ENCODE assay signal across 24 cellular contexts in genomic region chrX:10591363-10592036, GRCh38. TPM values are rescaled to one million over a fixed set of nuclear protein-coding genes. Genes with fewer than 3 reads are reported as not detected.
"Had no signal": no experiment of that assay in that cellular context is flagged by ENCODE, and none has a peak within 500 bp of the region (broad histone marks: within the 10 kb centered on the region; RNA-seq: fewer than 3 reads in every experiment).

No MANE protein-coding gene starts in this region.

- H3K27me3 Mint-ChIP-seq: activated naive CD8-positive, alpha-beta T cell treated with anti-CD3 and anti-CD28 coated beads, Interleukin-2, amount 50 U/mL, for 24 hours had no signal

- H3K4me1 ChIP-seq: esophagus squamous epithelium, gastroesophageal sphincter, heart left ventricle, left lung, right lobe of liver had no signal

- H3K27ac Mint-ChIP-seq: activated CD8-positive, alpha-beta T cell treated with anti-CD3 and anti-CD28 coated beads, Interleukin-2, amount 10 ng/mL, durations not matched to agents 7 days and 5 days; activated naive CD8-positive, alpha-beta T cell treated with anti-CD3 and anti-CD28 coated beads, Interleukin-2, amount 50 U/mL, for 24 hours; activated T-helper 1 cell treated with anti-CD3 and anti-CD28 coated beads, Interleukin-12 subunit alpha, Interleukin-12 subunit beta, Interleukin-2, Interleukin-4 antibody, amounts not matched to agents 30 ng/mL and 10 ng/mL and 1 ng/mL, durations not matched to agents 14 hours and 24 hours and 36 hours; endodermal cell; immature natural killer cell; natural killer cell had no signal

- H3K9me3 Mint-ChIP-seq: activated naive CD8-positive, alpha-beta T cell treated with anti-CD3 and anti-CD28 coated beads, Interleukin-2, amount 50 U/mL, for 24 hours; activated T-helper 1 cell treated with anti-CD3 and anti-CD28 coated beads, Interleukin-12 subunit alpha, Interleukin-12 subunit beta, Interleukin-2, Interleukin-4 antibody, amounts not matched to agents 30 ng/mL and 10 ng/mL and 1 ng/mL, durations not matched to agents 14 hours and 24 hours and 36 hours; natural killer cell had no signal

- H3K4me1 Mint-ChIP-seq: activated naive CD8-positive, alpha-beta T cell treated with anti-CD3 and anti-CD28 coated beads, Interleukin-2, amount 50 U/mL, for 24 hours; immature natural killer cell; natural killer cell had no signal

- H3K36me3 ChIP-seq: esophagus squamous epithelium, gastroesophageal sphincter, heart left ventricle, left lung, neutrophil, right lobe of liver had no signal

- ATAC-seq: activated CD8-positive, alpha-beta T cell treated with anti-CD3 and anti-CD28 coated beads, Interleukin-2, amount 10 ng/mL, durations not matched to agents 7 days and 5 days; activated naive CD8-positive, alpha-beta T cell treated with anti-CD3 and anti-CD28 coated beads, Interleukin-2, amount 50 U/mL, for 24 hours; gastroesophageal sphincter; heart left ventricle; left lung; natural killer cell; right lobe of liver had no signal

- H3K9me3 ChIP-seq: esophagus squamous epithelium, gastroesophageal sphincter, heart left ventricle, left lung, neutrophil, right lobe of liver had no signal

- H3K4me3 Mint-ChIP-seq: activated CD8-positive, alpha-beta T cell treated with anti-CD3 and anti-CD28 coated beads, Interleukin-2, amount 10 ng/mL, durations not matched to agents 7 days and 5 days; activated naive CD8-positive, alpha-beta T cell treated with anti-CD3 and anti-CD28 coated beads, Interleukin-2, amount 50 U/mL, for 24 hours; activated T-helper 1 cell treated with anti-CD3 and anti-CD28 coated beads, Interleukin-12 subunit alpha, Interleukin-12 subunit beta, Interleukin-2, Interleukin-4 antibody, amounts not matched to agents 30 ng/mL and 10 ng/mL and 1 ng/mL, durations not matched to agents 14 hours and 24 hours and 36 hours; endodermal cell; immature natural killer cell; natural killer cell had no signal

- DNase-seq: activated CD4-positive, alpha-beta T cell treated with anti-CD3 and anti-CD28 coated beads for 1 hour; activated CD4-positive, alpha-beta T cell treated with anti-CD3 and anti-CD28 coated beads, Interleukin-2, amount 50 U/mL, for 1 hour; activated CD8-positive, alpha-beta T cell treated with anti-CD3 and anti-CD28 coated beads, Interleukin-2, amount 10 ng/mL, durations not matched to agents 7 days and 5 days; activated gamma-delta T cell; activated naive CD4-positive, alpha-beta T cell treated with anti-CD3 and anti-CD28 coated beads, Interleukin-2, amount 50 U/mL, for 16 hours; activated naive CD8-positive, alpha-beta T cell treated with anti-CD3 and anti-CD28 coated beads, Interleukin-2, amount 50 U/mL, for 24 hours; central memory CD4-positive, alpha-beta T cell; dorsolateral prefrontal cortex; endodermal cell; esophagus squamous epithelium; heart left ventricle; immature natural killer cell; left lung; natural killer cell; right lobe of liver; small intestine; stimulated activated CD8-positive, alpha-beta memory T cell treated with anti-CD3 and anti-CD28 coated beads, Interleukin-4, amount 100 ng/mL, for 48 hours; stimulated activated naive CD4-positive, alpha-beta T cell; T-helper 1 cell; T-helper 9 cell had no signal

- H3K4me3 ChIP-seq: esophagus squamous epithelium, gastroesophageal sphincter, heart left ventricle, left lung, lung, right lobe of liver had no signal

- H3K27ac ChIP-seq: dorsolateral prefrontal cortex, esophagus squamous epithelium, gastroesophageal sphincter, heart left ventricle, left lung, neutrophil, right lobe of liver had no signal

- H3K36me3 Mint-ChIP-seq: immature natural killer cell, natural killer cell had no signal

- H3K27me3 ChIP-seq: esophagus squamous epithelium, gastroesophageal sphincter, left lung, neutrophil, right lobe of liver had no signal

RNA-seq across cellular contexts. Expression of gene MID1, which starts 28.9 kb away (rescaled TPM):
- total RNA-seq: activated T-helper 1 cell treated with anti-CD3 and anti-CD28 coated beads, Interleukin-12 subunit alpha, Interleukin-12 subunit beta, Interleukin-2, Interleukin-4 antibody, amounts not matched to agents 30 ng/mL and 10 ng/mL and 1 ng/mL, durations not matched to agents 14 hours and 24 hours and 36 hours; natural killer cell had no signal
- polyA plus RNA-seq: immature natural killer cell had no signal
